In genomic region chr16:82960923-82961322, GRCh38 we compare ENCODE assay signal across 28 cellular contexts.
"Had no signal": no experiment of that assay in that cellular context is flagged by ENCODE, and none has a peak within 500 bp of the region (broad histone marks: within the 10 kb centered on the region; RNA-seq: fewer than 3 reads in every experiment).

No MANE protein-coding gene starts in this region.

- H3K4me3 ChIP-seq: ovary, psoas muscle, right lobe of liver, sigmoid colon, skin epidermis, smooth muscle cell, spleen, stomach, thoracic aorta, thyroid gland, tibial nerve, upper lobe of left lung, uterus had no signal

- H3K27ac ChIP-seq: ovary, parathyroid adenoma, psoas muscle, right lobe of liver, sigmoid colon, skin epidermis, spleen, stomach, thoracic aorta, thyroid gland, tibial nerve, upper lobe of left lung, uterus had no signal

- ATAC-seq: naive thymus-derived CD8-positive, alpha-beta T cell; natural killer cell treated with Interleukin-12 subunit alpha and Interleukin-12 subunit beta and Interleukin-15 and Interleukin-18, amount 100 ng/mL, for 72 hours; psoas muscle; right cardiac atrium; right lobe of liver; stimulated activated effector memory CD8-positive, alpha-beta T cell treated with anti-CD3 and anti-CD28 coated beads, Interleukin-12 subunit alpha, Interleukin-12 subunit beta, amount 100 ng/mL, for 72 hours; stimulated activated naive B cell treated with anti-CD40 and anti-IgM and Interleukin-4, amounts not matched to agents 10 μg/mL and 1 μg/mL and 100 μg/mL, for 72 hours had no signal

- H3K27me3 ChIP-seq: ovary, right lobe of liver, sigmoid colon, spleen, stomach, thyroid gland, tibial nerve, upper lobe of left lung, uterus had no signal

- H3K79me2 ChIP-seq: parathyroid adenoma had no signal

- H3K9ac ChIP-seq: parathyroid adenoma had no signal

- H2AFZ ChIP-seq: parathyroid adenoma had no signal

- H3K9me3 ChIP-seq: ovary, psoas muscle, right lobe of liver, sigmoid colon, spleen, stomach, thoracic aorta, thyroid gland, tibial nerve, upper lobe of left lung, uterus had no signal

- H3K4me1 ChIP-seq: parathyroid adenoma, psoas muscle, right lobe of liver, sigmoid colon, spleen, stomach, thyroid gland, tibial nerve, upper lobe of left lung, uterus had no signal

- DNase-seq: naive B cell; naive thymus-derived CD8-positive, alpha-beta T cell; nephron progenitor cell; occipital lobe; ovary; psoas muscle; right cardiac atrium; right lobe of liver; sigmoid colon; spleen; stimulated activated CD4-positive, alpha-beta T cell treated with anti-CD3 and anti-CD28 coated beads, Interleukin-12 subunit alpha, Interleukin-12 subunit beta, amount 100 ng/mL, for 4 hours; stimulated activated CD4-positive, alpha-beta T cell treated with anti-CD3 and anti-CD28 coated beads, Interleukin-2, amount 100 ng/mL, for 24 hours; stimulated activated CD4-positive, alpha-beta T cell treated with anti-CD3 and anti-CD28 coated beads, Interleukin-2, amount 100 ng/mL, for 48 hours; stimulated activated CD4-positive, alpha-beta T cell treated with anti-CD3 and anti-CD28 coated beads, Interleukin-4, amount 100 ng/mL, for 24 hours; stimulated activated naive B cell treated with anti-CD40 and anti-IgM and Interleukin-4, amounts not matched to agents 10 μg/mL and 1 μg/mL and 100 μg/mL, for 72 hours; stimulated activated naive CD4-positive, alpha-beta T cell treated with Interleukin-2 at 50 U/mL for 16 hours; stomach; thyroid gland; trophoblast cell; uterus had no signal

- H3K36me3 ChIP-seq: ovary, right lobe of liver, sigmoid colon, spleen, stomach, thoracic aorta, thyroid gland, tibial nerve, upper lobe of left lung, uterus had no signal

- H3K4me2 ChIP-seq: smooth muscle cell had no signal
